In genomic region chr19:41646589-41647204, GRCh38 we compare ENCODE assay signal across 9 cellular contexts. TPM values are rescaled to one million over a fixed set of nuclear protein-coding genes. Genes with fewer than 3 reads are reported as not detected.
DNase-seq lines count a peak whose midpoint lies in the region; ATAC-seq and TF ChIP-seq lines count a peak whose summit lies in the region.
"Had no signal": no experiment of that assay in that cellular context is flagged by ENCODE, and none has a peak within 500 bp of the region (broad histone marks: within the 10 kb centered on the region; RNA-seq: fewer than 3 reads in every experiment).

No MANE protein-coding gene starts in this region.

- 46% methylated on average over 14 of the region's 14 CpGs for WGBS in esophagus muscularis mucosa

- TF ChIP-seq POLR2A in esophagus muscularis mucosa (IDR thresholded peaks at IDR 0.05; ENCODE audit: low read depth) = no peak

- H3K9me3 ChIP-seq in esophagus muscularis mucosa = no peaks in the 10 kb centered on the region
- H3K9me3 ChIP-seq: BLaER1 had no signal

- H3K36me3 ChIP-seq in esophagus muscularis mucosa = no peaks in the 10 kb centered on the region
- H3K36me3 ChIP-seq: BLaER1 had no signal

- ATAC-seq in GM19324 (IDR thresholded peaks at IDR 0.05; ENCODE audit: low FRiP score, unreplicated experiment) = no peak

- peak in 2 of 3 experiments; percentile 22 to 24 for TF ChIP-seq CTCF in esophagus muscularis mucosa (IDR thresholded peaks at IDR 0.05)

- H3K27ac ChIP-seq in esophagus muscularis mucosa (replicated peaks in 1 of 4) = no peak overlapping the region
- H3K27ac ChIP-seq: BLaER1 had no signal

- intact Hi-C loops in esophagus muscularis mucosa (cut with DNase I) = no loop called here

- DNase-seq in NCI-H82 (lab: John Stamatoyannopoulos, UW) (peak; percentile 21), NCI-H82 treated with DMSO at 0.1 percent for 48 hours (lab: John Stamatoyannopoulos, UW; ENCODE audit: unreplicated experiment) (no peak), esophagus muscularis mucosa (ENCODE audit: extremely low spot score) (no peak), H4 (ENCODE audit: low spot score) (no peak), dedifferentiated amniotic fluid mesenchymal stem cell (ENCODE audit: extremely low spot score) (no peak)
- peak; percentile 74 for DNase-seq in activated CD4-positive, CD25-positive, alpha-beta regulatory T cell treated with anti-CD3 and anti-CD28 coated beads, Interleukin-2, amount 50 U/mL, for 72 hours
- DNase-seq in stimulated activated CD8-positive, alpha-beta memory T cell treated with anti-CD3 and anti-CD28 coated beads, Interleukin-4, amount 100 ng/mL, for 24 hours (ENCODE audit: low read depth) = peak; percentile 34

- no peak for TF ChIP-seq EP300 in esophagus muscularis mucosa (IDR thresholded peaks at IDR 0.05)

- no peaks in the 10 kb centered on the region for H3K4me1 ChIP-seq in esophagus muscularis mucosa
- H3K4me1 ChIP-seq: BLaER1 had no signal

- H3K4me3 ChIP-seq in esophagus muscularis mucosa = no peak overlapping the region
- H3K4me3 ChIP-seq: BLaER1 had no signal

- H3K27me3 ChIP-seq in esophagus muscularis mucosa = peaks cover 0 to 35% (median 0%) of the 10 kb centered on the region in 4 donors
- H3K27me3 ChIP-seq: BLaER1 had no signal

RNA-seq across cellular contexts. Expression of gene CEACAM4, which starts 19.8 kb away (rescaled TPM):
- total RNA-seq in esophagus muscularis mucosa = 1 to 10 TPM in 2 of 4 donors, under 1 TPM in 2; 0.46 to 3.3 (median 1.1) TPM
- not detected in 2 replicates for total RNA-seq in H4 (2014; rRNA removed; shearing (Covaris generic))

RNA-seq across cellular contexts. Expression of gene CEACAM7, which starts 41.4 kb away (rescaled TPM):
- 1 to 10 TPM in 1 of 4 donors, under 1 TPM in 1, not detected in 2; 0.83 to 2.1 TPM for total RNA-seq in esophagus muscularis mucosa
- total RNA-seq in H4 (2014; rRNA removed; shearing (Covaris generic)) = not detected in 2 replicates

Comparison
In these comparisons a context has a peak if more than half of its experiments do, and no peak if none do; other contexts are left out.
1. DNase-seq: peak in NCI-H82 (single experiment), activated CD4-positive, CD25-positive, alpha-beta regulatory T cell treated with anti-CD3 and anti-CD28 coated beads, Interleukin-2, amount 50 U/mL, for 72 hours (single experiment) and stimulated activated CD8-positive, alpha-beta memory T cell treated with anti-CD3 and anti-CD28 coated beads, Interleukin-4, amount 100 ng/mL, for 24 hours (single experiment); none in NCI-H82 treated with DMSO at 0.1 percent for 48 hours (single experiment), esophagus muscularis mucosa (single experiment), H4 (single experiment) and dedifferentiated amniotic fluid mesenchymal stem cell (single experiment).